Comparison of ENCODE assay signal across 11 cellular contexts in genomic region chr12:47214771-47215170, GRCh38.
A peak's percentile ranks its signal among the peaks of the same experiment; 100 is the strongest.
DNase-seq lines count a peak whose midpoint lies in the region; ATAC-seq, FAIRE-seq and TF ChIP-seq lines count a peak whose summit lies in the region.
"Had no signal": no experiment of that assay in that cellular context is flagged by ENCODE, and none has a peak within 500 bp of the region (broad histone marks: within the 10 kb centered on the region; RNA-seq: fewer than 3 reads in every experiment).

No MANE protein-coding gene starts in this region.

- TF ChIP-seq POLR2A in K562 (conservative IDR thresholded peaks at IDR 0.05) (no peak), gastrocnemius medialis (IDR thresholded peaks at IDR 0.05) (no peak)

- peak in 1 of 3 donors; percentile 61 for DNase-seq in CD4-positive, CD25-positive, alpha-beta regulatory T cell
- DNase-seq in K562 (ENCODE audit: extremely low read depth in 1 of 4, low spot score in 3 of 4) (no peak), NCI-H345 treated with DMSO at 0.1 percent for 48 hours (lab: John Stamatoyannopoulos, UW; ENCODE audit: unreplicated experiment) (no peak), gastrocnemius medialis (no peak), RCC 7860 (ENCODE audit: low spot score) (no peak)
- DNase-seq in stimulated activated CD4-positive, alpha-beta T cell treated with anti-CD3 and anti-CD28 coated beads, Interleukin-4, amount 100 ng/mL, for 1 hour, result peak; percentile 44
- DNase-seq: H7, NCI-H2107 had no signal

- H3K4me3 ChIP-seq in CD4-positive, CD25-positive, alpha-beta regulatory T cell (ENCODE audit: low read depth, low read length), result peak overlapping the region; percentile 99
- H3K4me3 ChIP-seq in K562, result no peak overlapping the region
- no peak overlapping the region for H3K4me3 ChIP-seq in gastrocnemius medialis

- H3K9me1 ChIP-seq in K562 (ENCODE audit: control insufficient read depth, insufficient read depth, low read length), result no peaks in the 10 kb centered on the region

- POLR2A ChIA-PET in K562 (lab: Yijun Ruan, JAX), result interaction anchor here (1.0 to 2.0 kb wide), 2 partner anchors 7 to 58 kb away, joined by 3 to 6 read pairs; no protein-coding TSS in a partner anchor

- no peaks in the 10 kb centered on the region for H3K27me3 Mint-ChIP-seq in CD4-positive, CD25-positive, alpha-beta regulatory T cell
- H3K27me3 Mint-ChIP-seq in T-helper 1 cell treated with Interleukin-12 subunit alpha and Interleukin-12 subunit beta and Interleukin-4 antibody, amounts not matched to agents 30 μg/mL and 1 μg/mL, for 36 hours (ENCODE audit: low read depth), result no peaks in the 10 kb centered on the region

- CTCF ChIA-PET in K562 (lab: Yijun Ruan, JAX; ENCODE audit: low intra/inter-chr PET ratio), result no interaction called here

- no peaks in the 10 kb centered on the region for H3K79me2 ChIP-seq in K562 (ENCODE audit: control insufficient read depth, insufficient read depth, low read length)

- H3K4me2 ChIP-seq in K562 (ENCODE audit: insufficient read depth, low read length), result peak overlapping the region; percentile 47; the same call in 1 of the 2 replicates

- in situ Hi-C loops in K562 (cut with MboI) (no loop called here), gastrocnemius medialis (cut with MboI; ENCODE audit: low sequenced_read_pairs in 4 of 4) (no loop called here)

- peak overlapping the region; percentile 97 to 99 (median 98) for H3K4me3 Mint-ChIP-seq in CD4-positive, CD25-positive, alpha-beta regulatory T cell
- H3K4me3 Mint-ChIP-seq in T-helper 1 cell treated with Interleukin-12 subunit alpha and Interleukin-12 subunit beta and Interleukin-4 antibody, amounts not matched to agents 30 μg/mL and 1 μg/mL, for 36 hours, result peak overlapping the region; percentile 97
- H3K4me3 Mint-ChIP-seq: neural crest cell had no signal

- WGBS in K562 (ENCODE audit: insufficient coverage, low coverage, missing lambda C conversion rate), result 63% methylated on average over 7 of the region's 7 CpGs

- no peak for TF ChIP-seq EP300 in K562 (IDR thresholded peaks at IDR 0.05; ENCODE audit: low read length)

- H3K4me1 Mint-ChIP-seq in CD4-positive, CD25-positive, alpha-beta regulatory T cell, result peaks cover 3 to 27% (median 15%) of the 10 kb centered on the region in 4 donors
- peaks cover 44% of the 10 kb centered on the region for H3K4me1 Mint-ChIP-seq in T-helper 1 cell treated with Interleukin-12 subunit alpha and Interleukin-12 subunit beta and Interleukin-4 antibody, amounts not matched to agents 30 μg/mL and 1 μg/mL, for 36 hours (ENCODE audit: low read depth)
- H3K4me1 Mint-ChIP-seq: neural crest cell had no signal

- TF ChIP-seq RAD21 in K562 (CRISPR knock-in tag; conservative IDR thresholded peaks at IDR 0.05 in 1 of 2, IDR thresholded peaks at IDR 0.05 in 1 of 2), result no peak

- intact Hi-C loops in K562 (cut with micrococcal nuclease), result loop anchor here (2.0 to 10.0 kb wide), 3 partner anchors 93 to 160 kb away; partner anchors contain the start of genes AMIGO2 and PCED1B
- intact Hi-C loops in gastrocnemius medialis (cut with DNase I; ENCODE audit: low total_unique reads), result no loop called here

- no peak for ATAC-seq in CD4-positive, CD25-positive, alpha-beta regulatory T cell (ENCODE audit: low read depth in 2 of 2)
- no peak for ATAC-seq in K562
- no peak for ATAC-seq in GM21786 (IDR thresholded peaks at IDR 0.05; ENCODE audit: unreplicated experiment)
- ATAC-seq in gastrocnemius medialis, result no peak

- peak overlapping the region; percentile 10 to 61; a peak in 1 of 4 replicates for H3K9ac ChIP-seq in K562 (ENCODE audit: insufficient read depth in 1 of 2, low read depth in 2 of 2, low read length in 2 of 2)

- peaks cover 35% of the 10 kb centered on the region for H3K36me3 Mint-ChIP-seq in CD4-positive, CD25-positive, alpha-beta regulatory T cell
- peaks cover 35% of the 10 kb centered on the region for H3K36me3 Mint-ChIP-seq in T-helper 1 cell treated with Interleukin-12 subunit alpha and Interleukin-12 subunit beta and Interleukin-4 antibody, amounts not matched to agents 30 μg/mL and 1 μg/mL, for 36 hours (ENCODE audit: low read depth)

- peaks cover 6% of the 10 kb centered on the region for H3K36me3 ChIP-seq in CD4-positive, CD25-positive, alpha-beta regulatory T cell (ENCODE audit: control insufficient read depth, insufficient read depth, low read length)
- H3K36me3 ChIP-seq in K562 (ENCODE audit: control insufficient read depth, insufficient read depth, low read length), result no peaks in the 10 kb centered on the region
- H3K36me3 ChIP-seq in gastrocnemius medialis, result no peaks in the 10 kb centered on the region

- BruUV-seq in K562 (replicated peaks; lab: Mats Ljungman, UMichigan), result no TSS peak

- peak overlapping the region; percentile 74 for H3K27ac ChIP-seq in CD4-positive, CD25-positive, alpha-beta regulatory T cell (ENCODE audit: insufficient read depth, low read length, poor library complexity, severe bottlenecking)
- peak overlapping the region; percentile 49; the same call in 1 of the 3 replicates for H3K27ac ChIP-seq in K562 (ENCODE audit: extremely low read depth, low read depth, low read length)
- H3K27ac ChIP-seq in gastrocnemius medialis, result no peak overlapping the region

- TF ChIP-seq CTCF in K562 (IDR thresholded peaks at IDR 0.05 in 2 of 3, conservative IDR thresholded peaks at IDR 0.05 in 1 of 3; ENCODE audit: insufficient read depth in 2 of 3, low read depth in 1 of 3, low read length in 3 of 3), result no peak
- TF ChIP-seq CTCF in gastrocnemius medialis (IDR thresholded peaks at IDR 0.05 in 4 of 5, conservative IDR thresholded peaks at IDR 0.05 in 1 of 5), result no peak

- peaks cover 61% of the 10 kb centered on the region for H3K4me1 ChIP-seq in CD4-positive, CD25-positive, alpha-beta regulatory T cell (ENCODE audit: control insufficient read depth, insufficient read depth, low read length, poor library complexity, severe bottlenecking)
- H3K4me1 ChIP-seq in K562 (replicated peaks in 1 of 2; ENCODE audit: control insufficient read depth in 2 of 2, insufficient read depth in 2 of 2, low read length in 2 of 2), result peaks cover 3 to 21% of the 10 kb centered on the region in 2 experiments; a peak in 4 of 5 replicates
- no peaks in the 10 kb centered on the region for H3K4me1 ChIP-seq in gastrocnemius medialis

- no peaks in the 10 kb centered on the region for H4K20me1 ChIP-seq in K562 (replicated peaks; ENCODE audit: control insufficient read depth, insufficient read depth, low read length)

- no peaks in the 10 kb centered on the region for H3K9me3 Mint-ChIP-seq in CD4-positive, CD25-positive, alpha-beta regulatory T cell
- H3K9me3 Mint-ChIP-seq in T-helper 1 cell treated with Interleukin-12 subunit alpha and Interleukin-12 subunit beta and Interleukin-4 antibody, amounts not matched to agents 30 μg/mL and 1 μg/mL, for 36 hours, result no peaks in the 10 kb centered on the region
- H3K9me3 Mint-ChIP-seq: neural crest cell had no signal

- no peak for FAIRE-seq in K562 (lab: Jason Lieb, UNC)
- FAIRE-seq in RCC 7860 (lab: Jason Lieb, UNC), result no peak

- no peaks in the 10 kb centered on the region for H3K9me3 ChIP-seq in CD4-positive, CD25-positive, alpha-beta regulatory T cell (ENCODE audit: control insufficient read depth in 2 of 2, low read length in 2 of 2)
- H3K9me3 ChIP-seq in K562 (replicated peaks; ENCODE audit: control insufficient read depth, insufficient read depth, low read depth, low read length) (no peaks in the 10 kb centered on the region), gastrocnemius medialis (no peaks in the 10 kb centered on the region)

- H3K27ac Mint-ChIP-seq in CD4-positive, CD25-positive, alpha-beta regulatory T cell, result peak overlapping the region; percentile 94 to 96 (median 96)
- peak overlapping the region; percentile 98 for H3K27ac Mint-ChIP-seq in T-helper 1 cell treated with Interleukin-12 subunit alpha and Interleukin-12 subunit beta and Interleukin-4 antibody, amounts not matched to agents 30 μg/mL and 1 μg/mL, for 36 hours

- peak overlapping the region; percentile 43; the same call in 1 of the 2 replicates for H2AFZ ChIP-seq in K562 (ENCODE audit: low read depth, low read length)

- no peaks in the 10 kb centered on the region for H3K27me3 ChIP-seq in CD4-positive, CD25-positive, alpha-beta regulatory T cell (ENCODE audit: control insufficient read depth, insufficient read depth, low read length)
- no peaks in the 10 kb centered on the region for H3K27me3 ChIP-seq in K562 (ENCODE audit: control insufficient read depth in 2 of 2, insufficient read depth in 2 of 2, low read length in 2 of 2)
- H3K27me3 ChIP-seq in gastrocnemius medialis, result no peaks in the 10 kb centered on the region

TF ChIP-seq in K562, 482 proteins besides CTCF, POLR2A, EP300 and RAD21:
- TF ChIP-seq NONO (IDR thresholded peaks at IDR 0.05; ENCODE audit: low read depth in 2 of 2, low read length in 1 of 2), result no peak
- TF ChIP-seq HLTF (IDR thresholded peaks at IDR 0.05), result no peak
- no peak for TF ChIP-seq DMBX1 (CRISPR knock-in tag; IDR thresholded peaks at IDR 0.05; ENCODE audit: borderline replicate concordance)
- TF ChIP-seq TBP (optimal IDR thresholded peaks at IDR 0.05; ENCODE audit: low read depth, low read length), result no peak
- no peak for TF ChIP-seq RNF2 (IDR thresholded peaks at IDR 0.05)
- no peak for TF ChIP-seq MEIS2 (IDR thresholded peaks at IDR 0.05; ENCODE audit: partially characterized antibody)
- TF ChIP-seq EGR1 (conservative IDR thresholded peaks at IDR 0.05), result 0 out of 2 replicates have a peak, but pooled peaks have one; percentile 4
- no peak for TF ChIP-seq GATAD2B (IDR thresholded peaks at IDR 0.05; ENCODE audit: borderline replicate concordance)
- TF ChIP-seq PML (IDR thresholded peaks at IDR 0.05; ENCODE audit: low read length), result no peak
- no peak for TF ChIP-seq SMARCA5 (IDR thresholded peaks at IDR 0.05)
- no peak for TF ChIP-seq THRA (IDR thresholded peaks at IDR 0.05)
- no peak for TF ChIP-seq ZBTB7A (IDR thresholded peaks at IDR 0.05; ENCODE audit: borderline replicate concordance, control insufficient read depth, low read depth, low read length)
- no peak for TF ChIP-seq ZNF764 (CRISPR knock-in tag; IDR thresholded peaks at IDR 0.05; ENCODE audit: low read depth)
- TF ChIP-seq CEBPG (CRISPR knock-in tag; IDR thresholded peaks at IDR 0.05), result no peak
- TF ChIP-seq CEBPG (tag; conservative IDR thresholded peaks at IDR 0.05 in 1 of 2, IDR thresholded peaks at IDR 0.05 in 1 of 2), result peak in 1 of 2 experiments; percentile 76; a peak in 2 of 4 replicates

Comparison
In these comparisons a context has a peak if more than half of its experiments do, and no peak if none do; other contexts are left out.
1. H3K27ac ChIP-seq: peak in CD4-positive, CD25-positive, alpha-beta regulatory T cell (single experiment) and K562 (single experiment); none in gastrocnemius medialis (0 of 4).